In genomic region chr7:158985583-158985982, GRCh38 we compare ENCODE assay signal across 23 cellular contexts.
"Had no signal": no experiment of that assay in that cellular context is flagged by ENCODE, and none has a peak within 500 bp of the region (broad histone marks: within the 10 kb centered on the region; RNA-seq: fewer than 3 reads in every experiment).

No MANE protein-coding gene starts in this region.

- H3K4me3 ChIP-seq: coronary artery, dorsolateral prefrontal cortex, esophagus squamous epithelium, gastrocnemius medialis, hepatocyte, left lung, lower lobe of right lung, mucosa of descending colon had no signal

- DNase-seq: dermis blood vessel endothelial cell; dorsolateral prefrontal cortex; effector CD4-positive, alpha-beta T cell; effector memory CD4-positive, alpha-beta T cell; erythroblast; esophagus squamous epithelium; foreskin fibroblast; foreskin melanocyte; gastrocnemius medialis; glutamatergic neuron; head of caudate nucleus; hypothalamus; left cardiac atrium; left lung; lower lobe of right lung; mesenchymal stem cell; mucosa of descending colon; naive B cell had no signal

- H3K27ac ChIP-seq: coronary artery, dorsolateral prefrontal cortex, epithelial cell of prostate, esophagus squamous epithelium, gastrocnemius medialis, hepatocyte, left lung, lower lobe of right lung had no signal

- H3K4me3 Mint-ChIP-seq: mesothelial cell of epicardium, naive B cell had no signal

- H3K4me1 ChIP-seq: esophagus squamous epithelium, gastrocnemius medialis, left lung, lower lobe of right lung had no signal

- ATAC-seq: esophagus mucosa, gastrocnemius medialis, left cardiac atrium, left lung, lower lobe of right lung, mucosa of descending colon had no signal

- H3K4me1 Mint-ChIP-seq: mesothelial cell of epicardium, naive B cell had no signal

- H3K36me3 ChIP-seq: esophagus squamous epithelium, gastrocnemius medialis, left lung, lower lobe of right lung had no signal

- H3K27me3 ChIP-seq: hepatocyte had no signal

- H3K36me3 Mint-ChIP-seq: mesothelial cell of epicardium had no signal

- H3K27ac Mint-ChIP-seq: mesothelial cell of epicardium, naive B cell had no signal
